Comparison of ENCODE assay signal across 8 cellular contexts in the genomic region with DNA sequence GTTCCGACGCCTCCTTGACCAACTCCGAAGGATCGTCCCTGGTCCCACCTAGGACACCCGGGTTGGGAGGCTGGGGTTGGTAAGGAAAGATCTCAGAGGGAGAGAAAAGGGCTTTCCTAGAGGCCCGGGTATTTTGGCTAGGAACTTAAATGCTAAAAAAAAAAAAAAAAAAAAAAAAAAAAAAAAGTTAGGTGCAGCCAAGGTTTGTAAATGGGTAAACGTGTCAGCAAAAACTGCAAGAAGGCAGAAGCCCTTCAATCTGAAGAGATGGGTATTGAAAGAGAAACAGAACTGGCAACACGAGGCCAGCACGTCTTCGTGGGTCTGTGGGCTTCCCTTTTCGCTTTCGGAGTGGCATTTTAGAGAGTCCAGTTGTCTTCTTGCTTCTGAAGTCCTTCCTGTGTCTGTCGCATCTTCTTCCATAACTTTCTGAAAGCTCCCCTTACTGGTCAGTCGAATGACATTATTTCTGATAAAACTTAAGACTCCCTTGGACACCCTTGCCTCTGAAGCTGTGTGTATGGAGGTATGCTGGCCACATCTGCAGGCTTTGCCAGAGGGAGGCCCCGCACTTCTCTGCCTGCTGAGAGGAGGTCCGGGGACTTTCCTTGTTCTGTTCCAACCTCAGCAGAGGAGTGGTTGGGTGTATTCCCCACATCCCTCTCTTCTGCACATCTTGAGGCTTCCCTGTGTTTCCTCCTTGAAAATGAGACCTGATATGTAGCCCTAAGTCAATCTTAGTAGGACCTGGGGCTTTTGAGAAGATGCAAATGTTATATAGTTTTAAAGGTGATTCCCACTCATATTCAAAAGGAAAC. TPM values are rescaled to one million over a fixed set of nuclear protein-coding genes. Genes with fewer than 3 reads are reported as not detected.
A peak's percentile ranks its signal among the peaks of the same experiment; 100 is the strongest.
DNase-seq lines count a peak whose midpoint lies in the region; ATAC-seq and TF ChIP-seq lines count a peak whose summit lies in the region.

No MANE protein-coding gene starts in this region.

- H3K27me3 Mint-ChIP-seq in mesothelial cell of epicardium (ENCODE audit: low read depth) (peaks cover 28% of the 10 kb centered on the region), type B pancreatic cell (peaks cover 73% of the 10 kb centered on the region)

- ATAC-seq in GM18511 (IDR thresholded peaks at IDR 0.05; ENCODE audit: unreplicated experiment) = peak; percentile 25
- ATAC-seq in GM19324 (IDR thresholded peaks at IDR 0.05; ENCODE audit: low FRiP score, unreplicated experiment) = no peak
- ATAC-seq in GM18861 (IDR thresholded peaks at IDR 0.05; ENCODE audit: unreplicated experiment) = no peak

- H3K4me3 Mint-ChIP-seq in mesothelial cell of epicardium (peak overlapping the region; percentile 64), type B pancreatic cell (peak overlapping the region; percentile 83)

- DNase-seq in MV-4-11 (lab: John Stamatoyannopoulos, UW) (peak; percentile 53), mesothelial cell of epicardium (ENCODE audit: low spot score in 2 of 2, unreplicated experiment in 2 of 2) (no peak), type B pancreatic cell (ENCODE audit: extremely low spot score, unreplicated experiment) (no peak), posterior cingulate gyrus (no peak)
- peak; percentile 53 for DNase-seq in central memory CD4-positive, alpha-beta T cell

- no peaks in the 10 kb centered on the region for H3K36me3 Mint-ChIP-seq in mesothelial cell of epicardium
- H3K36me3 Mint-ChIP-seq in type B pancreatic cell = no peaks in the 10 kb centered on the region

- H3K4me1 Mint-ChIP-seq in mesothelial cell of epicardium (peaks cover 49% of the 10 kb centered on the region), type B pancreatic cell (ENCODE audit: unreplicated experiment) (peaks cover 10% of the 10 kb centered on the region)

- no peak for TF ChIP-seq CTCF in mesothelial cell of epicardium (IDR thresholded peaks at IDR 0.05; ENCODE audit: unreplicated experiment)
- no peak for TF ChIP-seq CTCF in type B pancreatic cell (conservative IDR thresholded peaks at IDR 0.05)

- H3K27ac Mint-ChIP-seq in mesothelial cell of epicardium = no peak overlapping the region
- no peak overlapping the region for H3K27ac Mint-ChIP-seq in type B pancreatic cell

- peaks cover 3% of the 10 kb centered on the region for H3K9me3 Mint-ChIP-seq in mesothelial cell of epicardium
- H3K9me3 Mint-ChIP-seq in type B pancreatic cell = peaks cover 2% of the 10 kb centered on the region

- intact Hi-C loops in posterior cingulate gyrus (cut with DNase I) = no loop called here

RNA-seq across cellular contexts. Expression of a gene that starts 0.7 kb away (rescaled TPM):
- total RNA-seq in mesothelial cell of epicardium (0.76 to 1.2 TPM (median 0.97 TPM) in 3 replicates), type B pancreatic cell (ENCODE audit: low replicate concordance) (0.75 and 5.4 TPM in 2 replicates)

Comparison
In these comparisons a context has a peak if more than half of its experiments do, and no peak if none do; other contexts are left out.
1. DNase-seq: peak in MV-4-11 (single experiment) and central memory CD4-positive, alpha-beta T cell (single experiment); none in mesothelial cell of epicardium (0 of 2), type B pancreatic cell (single experiment) and posterior cingulate gyrus (0 of 10).